In the genomic region with DNA sequence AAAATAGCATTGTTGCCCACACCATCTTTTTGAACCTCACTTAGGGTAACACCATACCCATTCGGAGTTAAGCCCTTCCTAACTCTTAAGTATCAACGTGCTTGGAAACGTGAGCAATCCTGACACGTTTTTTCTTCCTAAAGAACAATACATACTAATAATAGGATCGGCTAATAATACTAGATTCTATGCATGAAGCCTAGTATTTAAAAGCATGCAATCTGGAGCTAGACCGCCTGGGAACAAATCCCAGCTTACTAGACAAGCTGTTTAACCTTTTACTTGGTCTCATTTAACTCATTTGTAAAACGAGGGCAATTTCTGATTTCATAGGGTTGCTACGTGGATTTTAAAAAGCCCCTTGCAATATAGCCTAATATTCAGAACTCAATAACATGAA, we compare ENCODE assay signal across 8 cellular contexts. TPM values are rescaled to one million over a fixed set of nuclear protein-coding genes. Genes with fewer than 3 reads are reported as not detected.
A peak's percentile ranks its signal among the peaks of the same experiment; 100 is the strongest.
DNase-seq lines count a peak whose midpoint lies in the region; ATAC-seq and TF ChIP-seq lines count a peak whose summit lies in the region.

No MANE protein-coding gene starts in this region.

- H3K27me3 ChIP-seq in CD4-positive, alpha-beta memory T cell (ENCODE audit: insufficient read depth, low read length), result no peaks in the 10 kb centered on the region
- no peaks in the 10 kb centered on the region for H3K27me3 ChIP-seq in KMS-11 (ENCODE audit: insufficient read depth, low read depth)
- H3K27me3 ChIP-seq in left lung, result no peaks in the 10 kb centered on the region
- no peaks in the 10 kb centered on the region for H3K27me3 ChIP-seq in thyroid gland

- peaks cover 30% of the 10 kb centered on the region for H3K4me1 ChIP-seq in CD4-positive, alpha-beta memory T cell (ENCODE audit: insufficient read depth, low read length)
- H3K4me1 ChIP-seq in KMS-11 (ENCODE audit: low read depth, poor library complexity, severe bottlenecking), result peaks cover 31% of the 10 kb centered on the region
- peaks cover 0 to 41% of the 10 kb centered on the region in 2 donors for H3K4me1 ChIP-seq in left lung
- H3K4me1 ChIP-seq in thyroid gland, result peaks cover 5 to 10% of the 10 kb centered on the region in 2 donors

- H3K4me3 ChIP-seq in CD4-positive, alpha-beta memory T cell (ENCODE audit: low read length in 2 of 2), result peak overlapping the region; percentile 63 to 90
- H3K4me3 ChIP-seq in KMS-11 (IDR thresholded peaks at IDR 0.05; ENCODE audit: insufficient read depth, low read depth, low read length), result no peak overlapping the region
- H3K4me3 ChIP-seq in astrocyte of the cerebellum (ENCODE audit: low read depth, low read length), result peak overlapping the region; percentile 65
- peak overlapping the region; percentile 50 to 68 for H3K4me3 ChIP-seq in left lung
- H3K4me3 ChIP-seq in thyroid gland (replicated peaks in 1 of 3), result peak overlapping the region; percentile 13 to 56 (median 54)

- intact Hi-C loops in CD4-positive, alpha-beta memory T cell (cut with micrococcal nuclease), result loop anchor here (5.0 kb wide), 2 partner anchors 1034 to 1464 kb away; a partner anchor contains a TSS
- intact Hi-C loops in left lung (cut with DNase I), result no loop called here
- intact Hi-C loops in thyroid gland (cut with DNase I), result no loop called here

- H3K9ac ChIP-seq in KMS-11, result peak overlapping the region; percentile 91

- H2AFZ ChIP-seq in KMS-11 (ENCODE audit: low read depth), result peak overlapping the region; percentile 72

- no peak for TF ChIP-seq CTCF in KMS-11 (conservative IDR thresholded peaks at IDR 0.05; ENCODE audit: low read depth, low read length)
- no peak for TF ChIP-seq CTCF in astrocyte of the cerebellum (IDR thresholded peaks at IDR 0.05; ENCODE audit: low read depth, low read length, missing control alignments)
- no peak for TF ChIP-seq CTCF in left lung (IDR thresholded peaks at IDR 0.05)
- no peak for TF ChIP-seq CTCF in thyroid gland (IDR thresholded peaks at IDR 0.05)

- peaks cover 0 to 6% of the 10 kb centered on the region in 2 donors for H3K27me3 Mint-ChIP-seq in CD4-positive, alpha-beta memory T cell

- H3K4me1 Mint-ChIP-seq in CD4-positive, alpha-beta memory T cell, result peaks cover 26 to 46% (median 30%) of the 10 kb centered on the region in 4 donors

- H3K79me2 ChIP-seq in KMS-11 (ENCODE audit: insufficient read depth, low read depth), result peaks cover 30% of the 10 kb centered on the region

- ATAC-seq in left lung (no peak), HG03045 (IDR thresholded peaks at IDR 0.05; ENCODE audit: unreplicated experiment) (no peak), HG03460 (IDR thresholded peaks at IDR 0.05; ENCODE audit: unreplicated experiment) (no peak)

- peak overlapping the region; percentile 99 to 100 (median 99) for H3K27ac Mint-ChIP-seq in CD4-positive, alpha-beta memory T cell

- POLR2A ChIA-PET in CD4-positive, alpha-beta memory T cell (lab: Charles Lee; ENCODE audit: partially characterized antibody), result interaction anchor here (1.4 kb wide), 3 partner anchors 11 to 1152 kb away, joined by 4 to 15 read pairs (median 10); a partner anchor contains a TSS

- peaks cover 0 to 10% of the 10 kb centered on the region in 2 donors for H3K36me3 Mint-ChIP-seq in CD4-positive, alpha-beta memory T cell

- H3K9me3 Mint-ChIP-seq in CD4-positive, alpha-beta memory T cell, result peaks cover 0 to 2% (median 0%) of the 10 kb centered on the region in 8 donors

- no peak for TF ChIP-seq POLR2A in thyroid gland (IDR thresholded peaks at IDR 0.05)

- peak in 1 of 5 donors; percentile 2 for DNase-seq in CD4-positive, alpha-beta memory T cell
- DNase-seq in astrocyte of the cerebellum (ENCODE audit: low read depth), result no peak
- DNase-seq in left lung, result no peak
- DNase-seq in thyroid gland, result no peak
- no peak for DNase-seq in activated CD4-positive, CD25-positive, alpha-beta regulatory T cell (lab: John Stamatoyannopoulos, UW)

- no peaks in the 10 kb centered on the region for H3K36me3 ChIP-seq in CD4-positive, alpha-beta memory T cell (ENCODE audit: insufficient read depth, low read length)
- no peaks in the 10 kb centered on the region for H3K36me3 ChIP-seq in KMS-11 (ENCODE audit: insufficient read depth)
- H3K36me3 ChIP-seq in left lung, result no peaks in the 10 kb centered on the region
- H3K36me3 ChIP-seq in thyroid gland, result no peaks in the 10 kb centered on the region

- WGBS in thyroid gland, 2 donors, result 2 to 3% methylated on average over 8 of the region's 8 CpGs

- peak overlapping the region; percentile 79 for H3K27ac ChIP-seq in CD4-positive, alpha-beta memory T cell (ENCODE audit: low read depth, low read length)
- H3K27ac ChIP-seq in KMS-11 (peak overlapping the region; percentile 93), left lung (peak overlapping the region; percentile 96 to 97), thyroid gland (peak overlapping the region; percentile 93 to 97 (median 94))

- in situ Hi-C loops in astrocyte of the cerebellum (cut with HindIII; ENCODE audit: low sequenced_read_pairs), result no loop called here

- CTCF ChIA-PET in CD4-positive, alpha-beta memory T cell (lab: Charles Lee; ENCODE audit: partially characterized antibody), result interaction anchor here (1.7 to 2.0 kb wide), 2 partner anchors 650 to 652 kb away, joined by 4 to 5 read pairs; no protein-coding TSS in a partner anchor

- no peaks in the 10 kb centered on the region for H3K9me3 ChIP-seq in CD4-positive, alpha-beta memory T cell (ENCODE audit: control insufficient read depth in 1 of 2, low read length in 2 of 2)
- H3K9me3 ChIP-seq in left lung, result no peaks in the 10 kb centered on the region
- no peaks in the 10 kb centered on the region for H3K9me3 ChIP-seq in thyroid gland

- H3K4me2 ChIP-seq in KMS-11, result peak overlapping the region; percentile 65

- H4K20me1 ChIP-seq in KMS-11 (ENCODE audit: insufficient read depth), result no peaks in the 10 kb centered on the region

- H3K4me3 Mint-ChIP-seq in CD4-positive, alpha-beta memory T cell, result peak overlapping the region; percentile 98 to 100 (median 99)

RNA-seq across cellular contexts. Expression of a gene that starts 0.9 kb away (rescaled TPM):
- 10 to 100 TPM in 1 of 2 experiments, 1 to 10 TPM in 1; 9.7 to 10.4 TPM for total RNA-seq in CD4-positive, alpha-beta memory T cell
- 10 to 100 TPM in 1 of 2 donors, 1 to 10 TPM in 1; 3.5 to 10.1 TPM for polyA plus RNA-seq in CD4-positive, alpha-beta memory T cell
- total RNA-seq in left lung (10 to 100 TPM; 14.9 to 16.2 TPM), thyroid gland (10 to 100 TPM in 1 of 4 donors, 1 to 10 TPM in 3; 7.8 to 10.6 (median 9.0) TPM)
